ENCODE assay signal across 1 cellular context in the genomic region with DNA sequence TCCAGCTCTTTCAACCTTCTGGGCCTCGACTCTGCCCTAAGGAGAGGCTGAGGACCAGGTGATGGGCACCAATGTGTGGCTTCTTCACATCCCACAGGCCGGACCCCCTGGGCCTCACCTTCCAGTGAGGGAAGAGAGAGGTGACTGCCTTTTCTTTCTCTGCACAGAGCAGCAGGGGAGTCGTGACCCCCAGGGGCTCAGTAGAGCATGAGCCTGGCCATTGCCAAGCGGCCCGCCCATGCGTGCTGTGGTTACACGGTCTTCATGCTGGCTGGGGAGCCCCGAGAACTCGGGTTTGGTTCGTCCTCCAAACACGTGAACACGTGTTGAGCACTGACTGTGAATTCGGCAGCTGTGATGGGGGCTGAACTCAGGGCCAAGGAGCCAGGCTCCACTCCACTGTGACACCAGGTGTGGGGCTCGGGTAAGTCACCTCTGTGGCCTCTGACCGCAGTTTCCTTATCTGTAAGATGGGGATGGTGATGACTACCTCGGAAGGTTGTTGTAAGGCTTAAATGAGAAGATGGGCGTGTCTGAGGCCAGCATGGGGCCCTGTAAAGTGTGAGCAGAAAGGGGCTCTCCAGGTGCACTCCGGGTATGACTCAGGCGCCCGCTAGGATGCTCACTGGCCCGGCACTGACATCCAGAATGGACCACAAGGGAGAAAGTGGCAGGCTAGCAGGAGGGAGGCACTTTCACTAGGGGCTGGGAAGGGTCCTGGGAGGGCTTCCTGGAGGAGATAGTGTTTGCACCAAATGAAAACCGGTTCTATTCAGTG.
TF ChIP-seq lines count a peak whose summit lies in the region.

No MANE protein-coding gene starts in this region.

TF ChIP-seq in GM12878, 131 proteins besides CTCF, POLR2A, EP300 and RAD21 (continued from another document and continues in another):
- peak; percentile 77; the same call in 1 of the 2 replicates for TF ChIP-seq POLR2AphosphoS5 (IDR thresholded peaks at IDR 0.05; ENCODE audit: low read length)
- peak; percentile 99 for TF ChIP-seq TCF3 (IDR thresholded peaks at IDR 0.05; ENCODE audit: borderline replicate concordance, insufficient read depth, low read depth, low read length)
- TF ChIP-seq, protein P1, sequence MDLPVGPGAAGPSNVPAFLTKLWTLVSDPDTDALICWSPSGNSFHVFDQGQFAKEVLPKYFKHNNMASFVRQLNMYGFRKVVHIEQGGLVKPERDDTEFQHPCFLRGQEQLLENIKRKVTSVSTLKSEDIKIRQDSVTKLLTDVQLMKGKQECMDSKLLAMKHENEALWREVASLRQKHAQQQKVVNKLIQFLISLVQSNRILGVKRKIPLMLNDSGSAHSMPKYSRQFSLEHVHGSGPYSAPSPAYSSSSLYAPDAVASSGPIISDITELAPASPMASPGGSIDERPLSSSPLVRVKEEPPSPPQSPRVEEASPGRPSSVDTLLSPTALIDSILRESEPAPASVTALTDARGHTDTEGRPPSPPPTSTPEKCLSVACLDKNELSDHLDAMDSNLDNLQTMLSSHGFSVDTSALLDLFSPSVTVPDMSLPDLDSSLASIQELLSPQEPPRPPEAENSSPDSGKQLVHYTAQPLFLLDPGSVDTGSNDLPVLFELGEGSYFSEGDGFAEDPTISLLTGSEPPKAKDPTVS (IDR thresholded peaks at IDR 0.05; ENCODE audit: low read depth, low read length), result no peak
- TF ChIP-seq, protein P2, sequence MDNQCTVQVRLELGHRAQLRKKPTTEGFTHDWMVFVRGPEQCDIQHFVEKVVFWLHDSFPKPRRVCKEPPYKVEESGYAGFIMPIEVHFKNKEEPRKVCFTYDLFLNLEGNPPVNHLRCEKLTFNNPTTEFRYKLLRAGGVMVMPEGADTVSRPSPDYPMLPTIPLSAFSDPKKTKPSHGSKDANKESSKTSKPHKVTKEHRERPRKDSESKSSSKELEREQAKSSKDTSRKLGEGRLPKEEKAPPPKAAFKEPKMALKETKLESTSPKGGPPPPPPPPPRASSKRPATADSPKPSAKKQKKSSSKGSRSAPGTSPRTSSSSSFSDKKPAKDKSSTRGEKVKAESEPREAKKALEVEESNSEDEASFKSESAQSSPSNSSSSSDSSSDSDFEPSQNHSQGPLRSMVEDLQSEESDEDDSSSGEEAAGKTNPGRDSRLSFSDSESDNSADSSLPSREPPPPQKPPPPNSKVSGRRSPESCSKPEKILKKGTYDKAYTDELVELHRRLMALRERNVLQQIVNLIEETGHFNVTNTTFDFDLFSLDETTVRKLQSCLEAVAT (IDR thresholded peaks at IDR 0.05), result peak; percentile 98
- TF ChIP-seq MYC (IDR thresholded peaks at IDR 0.05; ENCODE audit: insufficient read depth, insufficient read length, insufficient replicate concordance, low read length, severe bottlenecking), result peak; percentile 67
- TF ChIP-seq, protein P3, sequence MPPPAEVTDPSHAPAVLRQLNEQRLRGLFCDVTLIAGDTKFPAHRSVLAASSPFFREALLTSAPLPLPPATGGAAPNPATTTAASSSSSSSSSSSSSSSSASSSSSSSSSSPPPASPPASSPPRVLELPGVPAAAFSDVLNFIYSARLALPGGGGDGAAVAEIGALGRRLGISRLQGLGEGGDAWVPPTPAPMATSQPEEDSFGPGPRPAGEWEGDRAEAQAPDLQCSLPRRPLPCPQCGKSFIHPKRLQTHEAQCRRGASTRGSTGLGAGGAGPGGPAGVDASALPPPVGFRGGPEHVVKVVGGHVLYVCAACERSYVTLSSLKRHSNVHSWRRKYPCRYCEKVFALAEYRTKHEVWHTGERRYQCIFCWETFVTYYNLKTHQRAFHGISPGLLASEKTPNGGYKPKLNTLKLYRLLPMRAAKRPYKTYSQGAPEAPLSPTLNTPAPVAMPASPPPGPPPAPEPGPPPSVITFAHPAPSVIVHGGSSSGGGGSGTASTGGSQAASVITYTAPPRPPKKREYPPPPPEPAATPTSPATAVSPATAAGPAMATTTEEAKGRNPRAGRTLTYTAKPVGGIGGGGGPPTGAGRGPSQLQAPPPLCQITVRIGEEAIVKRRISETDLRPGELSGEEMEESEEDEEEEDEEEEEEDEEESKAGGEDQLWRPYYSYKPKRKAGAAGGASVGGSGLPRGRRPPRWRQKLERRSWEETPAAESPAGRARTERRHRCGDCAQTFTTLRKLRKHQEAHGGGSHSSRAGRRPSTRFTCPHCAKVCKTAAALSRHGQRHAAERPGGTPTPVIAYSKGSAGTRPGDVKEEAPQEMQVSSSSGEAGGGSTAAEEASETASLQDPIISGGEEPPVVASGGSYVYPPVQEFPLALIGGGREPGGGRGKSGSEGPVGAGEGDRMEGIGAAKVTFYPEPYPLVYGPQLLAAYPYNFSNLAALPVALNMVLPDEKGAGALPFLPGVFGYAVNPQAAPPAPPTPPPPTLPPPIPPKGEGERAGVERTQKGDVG (CRISPR knock-in tag; IDR thresholded peaks at IDR 0.05), result no peak
- no peak for TF ChIP-seq EZH2 (IDR thresholded peaks at IDR 0.05; ENCODE audit: borderline replicate concordance, control insufficient read depth, low read depth, low read length)
- TF ChIP-seq NBN (IDR thresholded peaks at IDR 0.05), result peak; percentile 99
- peak; percentile 55; the same call in 1 of the 2 replicates for TF ChIP-seq MYB (IDR thresholded peaks at IDR 0.05; ENCODE audit: borderline replicate concordance, low read depth, low read length)
- 0 out of 2 replicates have a peak, but pooled peaks have one; percentile 46 for TF ChIP-seq SREBF2 (IDR thresholded peaks at IDR 0.05; ENCODE audit: low read length)
- TF ChIP-seq SIX5 (IDR thresholded peaks at IDR 0.05; ENCODE audit: low read depth, low read length, severe bottlenecking), result no peak
- TF ChIP-seq, protein P4, sequence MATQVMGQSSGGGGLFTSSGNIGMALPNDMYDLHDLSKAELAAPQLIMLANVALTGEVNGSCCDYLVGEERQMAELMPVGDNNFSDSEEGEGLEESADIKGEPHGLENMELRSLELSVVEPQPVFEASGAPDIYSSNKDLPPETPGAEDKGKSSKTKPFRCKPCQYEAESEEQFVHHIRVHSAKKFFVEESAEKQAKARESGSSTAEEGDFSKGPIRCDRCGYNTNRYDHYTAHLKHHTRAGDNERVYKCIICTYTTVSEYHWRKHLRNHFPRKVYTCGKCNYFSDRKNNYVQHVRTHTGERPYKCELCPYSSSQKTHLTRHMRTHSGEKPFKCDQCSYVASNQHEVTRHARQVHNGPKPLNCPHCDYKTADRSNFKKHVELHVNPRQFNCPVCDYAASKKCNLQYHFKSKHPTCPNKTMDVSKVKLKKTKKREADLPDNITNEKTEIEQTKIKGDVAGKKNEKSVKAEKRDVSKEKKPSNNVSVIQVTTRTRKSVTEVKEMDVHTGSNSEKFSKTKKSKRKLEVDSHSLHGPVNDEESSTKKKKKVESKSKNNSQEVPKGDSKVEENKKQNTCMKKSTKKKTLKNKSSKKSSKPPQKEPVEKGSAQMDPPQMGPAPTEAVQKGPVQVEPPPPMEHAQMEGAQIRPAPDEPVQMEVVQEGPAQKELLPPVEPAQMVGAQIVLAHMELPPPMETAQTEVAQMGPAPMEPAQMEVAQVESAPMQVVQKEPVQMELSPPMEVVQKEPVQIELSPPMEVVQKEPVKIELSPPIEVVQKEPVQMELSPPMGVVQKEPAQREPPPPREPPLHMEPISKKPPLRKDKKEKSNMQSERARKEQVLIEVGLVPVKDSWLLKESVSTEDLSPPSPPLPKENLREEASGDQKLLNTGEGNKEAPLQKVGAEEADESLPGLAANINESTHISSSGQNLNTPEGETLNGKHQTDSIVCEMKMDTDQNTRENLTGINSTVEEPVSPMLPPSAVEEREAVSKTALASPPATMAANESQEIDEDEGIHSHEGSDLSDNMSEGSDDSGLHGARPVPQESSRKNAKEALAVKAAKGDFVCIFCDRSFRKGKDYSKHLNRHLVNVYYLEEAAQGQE (IDR thresholded peaks at IDR 0.05; ENCODE audit: low read depth, low read length), result no peak
- TF ChIP-seq TCF7 (IDR thresholded peaks at IDR 0.05; ENCODE audit: borderline replicate concordance), result no peak
- TF ChIP-seq SRF (IDR thresholded peaks at IDR 0.05; ENCODE audit: low read depth in 2 of 2, low read length in 2 of 2), result peak in 1 of 2 experiments; percentile 62; a peak in 2 of 4 replicates
- peak; percentile 99 for TF ChIP-seq GATAD2B (conservative IDR thresholded peaks at IDR 0.05; ENCODE audit: low read depth)
- no peak for TF ChIP-seq CBX3 (IDR thresholded peaks at IDR 0.05; ENCODE audit: borderline replicate concordance, low read depth)
- no peak for TF ChIP-seq RFX5 (IDR thresholded peaks at IDR 0.05; ENCODE audit: low read depth, low read length)
- TF ChIP-seq MEF2B (IDR thresholded peaks at IDR 0.05; ENCODE audit: partially characterized antibody, poor library complexity, severe bottlenecking), result peak; percentile 96
- TF ChIP-seq, protein P5, sequence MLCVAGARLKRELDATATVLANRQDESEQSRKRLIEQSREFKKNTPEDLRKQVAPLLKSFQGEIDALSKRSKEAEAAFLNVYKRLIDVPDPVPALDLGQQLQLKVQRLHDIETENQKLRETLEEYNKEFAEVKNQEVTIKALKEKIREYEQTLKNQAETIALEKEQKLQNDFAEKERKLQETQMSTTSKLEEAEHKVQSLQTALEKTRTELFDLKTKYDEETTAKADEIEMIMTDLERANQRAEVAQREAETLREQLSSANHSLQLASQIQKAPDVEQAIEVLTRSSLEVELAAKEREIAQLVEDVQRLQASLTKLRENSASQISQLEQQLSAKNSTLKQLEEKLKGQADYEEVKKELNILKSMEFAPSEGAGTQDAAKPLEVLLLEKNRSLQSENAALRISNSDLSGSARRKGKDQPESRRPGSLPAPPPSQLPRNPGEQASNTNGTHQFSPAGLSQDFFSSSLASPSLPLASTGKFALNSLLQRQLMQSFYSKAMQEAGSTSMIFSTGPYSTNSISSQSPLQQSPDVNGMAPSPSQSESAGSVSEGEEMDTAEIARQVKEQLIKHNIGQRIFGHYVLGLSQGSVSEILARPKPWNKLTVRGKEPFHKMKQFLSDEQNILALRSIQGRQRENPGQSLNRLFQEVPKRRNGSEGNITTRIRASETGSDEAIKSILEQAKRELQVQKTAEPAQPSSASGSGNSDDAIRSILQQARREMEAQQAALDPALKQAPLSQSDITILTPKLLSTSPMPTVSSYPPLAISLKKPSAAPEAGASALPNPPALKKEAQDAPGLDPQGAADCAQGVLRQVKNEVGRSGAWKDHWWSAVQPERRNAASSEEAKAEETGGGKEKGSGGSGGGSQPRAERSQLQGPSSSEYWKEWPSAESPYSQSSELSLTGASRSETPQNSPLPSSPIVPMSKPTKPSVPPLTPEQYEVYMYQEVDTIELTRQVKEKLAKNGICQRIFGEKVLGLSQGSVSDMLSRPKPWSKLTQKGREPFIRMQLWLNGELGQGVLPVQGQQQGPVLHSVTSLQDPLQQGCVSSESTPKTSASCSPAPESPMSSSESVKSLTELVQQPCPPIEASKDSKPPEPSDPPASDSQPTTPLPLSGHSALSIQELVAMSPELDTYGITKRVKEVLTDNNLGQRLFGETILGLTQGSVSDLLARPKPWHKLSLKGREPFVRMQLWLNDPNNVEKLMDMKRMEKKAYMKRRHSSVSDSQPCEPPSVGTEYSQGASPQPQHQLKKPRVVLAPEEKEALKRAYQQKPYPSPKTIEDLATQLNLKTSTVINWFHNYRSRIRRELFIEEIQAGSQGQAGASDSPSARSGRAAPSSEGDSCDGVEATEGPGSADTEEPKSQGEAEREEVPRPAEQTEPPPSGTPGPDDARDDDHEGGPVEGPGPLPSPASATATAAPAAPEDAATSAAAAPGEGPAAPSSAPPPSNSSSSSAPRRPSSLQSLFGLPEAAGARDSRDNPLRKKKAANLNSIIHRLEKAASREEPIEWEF (IDR thresholded peaks at IDR 0.05; ENCODE audit: insufficient replicate concordance, low read depth, low read length), result peak; percentile 43
- TF ChIP-seq MTA3 (IDR thresholded peaks at IDR 0.05; ENCODE audit: borderline replicate concordance, low read length), result no peak
- peak; percentile 92 for TF ChIP-seq STAT3 (IDR thresholded peaks at IDR 0.05; ENCODE audit: low read depth, low read length)
- TF ChIP-seq SMC3 (IDR thresholded peaks at IDR 0.05; ENCODE audit: borderline replicate concordance, low read length), result 0 out of 2 replicates have a peak, but pooled peaks have one; percentile 29
- 0 out of 2 replicates have a peak, but pooled peaks have one; percentile 30 for TF ChIP-seq STAT1 (conservative IDR thresholded peaks at IDR 0.05)
- peak; percentile 90 for TF ChIP-seq MXI1 (IDR thresholded peaks at IDR 0.05; ENCODE audit: low read depth, low read length)
- peak; percentile 84 for TF ChIP-seq SMAD1 (IDR thresholded peaks at IDR 0.05; ENCODE audit: low read depth, partially characterized antibody)
- TF ChIP-seq TARDBP (IDR thresholded peaks at IDR 0.05; ENCODE audit: borderline replicate concordance), result peak; percentile 93; the same call in 1 of the 2 replicates
- TF ChIP-seq, protein P6, sequence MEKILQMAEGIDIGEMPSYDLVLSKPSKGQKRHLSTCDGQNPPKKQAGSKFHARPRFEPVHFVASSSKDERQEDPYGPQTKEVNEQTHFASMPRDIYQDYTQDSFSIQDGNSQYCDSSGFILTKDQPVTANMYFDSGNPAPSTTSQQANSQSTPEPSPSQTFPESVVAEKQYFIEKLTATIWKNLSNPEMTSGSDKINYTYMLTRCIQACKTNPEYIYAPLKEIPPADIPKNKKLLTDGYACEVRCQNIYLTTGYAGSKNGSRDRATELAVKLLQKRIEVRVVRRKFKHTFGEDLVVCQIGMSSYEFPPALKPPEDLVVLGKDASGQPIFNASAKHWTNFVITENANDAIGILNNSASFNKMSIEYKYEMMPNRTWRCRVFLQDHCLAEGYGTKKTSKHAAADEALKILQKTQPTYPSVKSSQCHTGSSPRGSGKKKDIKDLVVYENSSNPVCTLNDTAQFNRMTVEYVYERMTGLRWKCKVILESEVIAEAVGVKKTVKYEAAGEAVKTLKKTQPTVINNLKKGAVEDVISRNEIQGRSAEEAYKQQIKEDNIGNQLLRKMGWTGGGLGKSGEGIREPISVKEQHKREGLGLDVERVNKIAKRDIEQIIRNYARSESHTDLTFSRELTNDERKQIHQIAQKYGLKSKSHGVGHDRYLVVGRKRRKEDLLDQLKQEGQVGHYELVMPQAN (conservative IDR thresholded peaks at IDR 0.05), result 0 out of 2 replicates have a peak, but pooled peaks have one; percentile 64
- peak; percentile 90 for TF ChIP-seq BMI1 (IDR thresholded peaks at IDR 0.05; ENCODE audit: borderline replicate concordance)
- TF ChIP-seq NRF1 (conservative IDR thresholded peaks at IDR 0.05; ENCODE audit: low read depth, low read length), result no peak
- TF ChIP-seq FOS (IDR thresholded peaks at IDR 0.05; ENCODE audit: borderline replicate concordance, extremely low read depth, insufficient read length), result no peak
- no peak for TF ChIP-seq HDAC6 (IDR thresholded peaks at IDR 0.05; ENCODE audit: unreplicated experiment)
- TF ChIP-seq SPI1 (IDR thresholded peaks at IDR 0.05; ENCODE audit: borderline replicate concordance, insufficient read depth, low read depth, low read length), result 0 out of 2 replicates have a peak, but pooled peaks have one; percentile 1
- no peak for TF ChIP-seq NFXL1 (IDR thresholded peaks at IDR 0.05; ENCODE audit: borderline replicate concordance)
- TF ChIP-seq, protein P7, sequence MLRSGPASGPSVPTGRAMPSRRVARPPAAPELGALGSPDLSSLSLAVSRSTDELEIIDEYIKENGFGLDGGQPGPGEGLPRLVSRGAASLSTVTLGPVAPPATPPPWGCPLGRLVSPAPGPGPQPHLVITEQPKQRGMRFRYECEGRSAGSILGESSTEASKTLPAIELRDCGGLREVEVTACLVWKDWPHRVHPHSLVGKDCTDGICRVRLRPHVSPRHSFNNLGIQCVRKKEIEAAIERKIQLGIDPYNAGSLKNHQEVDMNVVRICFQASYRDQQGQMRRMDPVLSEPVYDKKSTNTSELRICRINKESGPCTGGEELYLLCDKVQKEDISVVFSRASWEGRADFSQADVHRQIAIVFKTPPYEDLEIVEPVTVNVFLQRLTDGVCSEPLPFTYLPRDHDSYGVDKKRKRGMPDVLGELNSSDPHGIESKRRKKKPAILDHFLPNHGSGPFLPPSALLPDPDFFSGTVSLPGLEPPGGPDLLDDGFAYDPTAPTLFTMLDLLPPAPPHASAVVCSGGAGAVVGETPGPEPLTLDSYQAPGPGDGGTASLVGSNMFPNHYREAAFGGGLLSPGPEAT (IDR thresholded peaks at IDR 0.05; ENCODE audit: low read depth), result peak; percentile 100
